20 cellular contexts compared by ENCODE assay signal in the genomic region with DNA sequence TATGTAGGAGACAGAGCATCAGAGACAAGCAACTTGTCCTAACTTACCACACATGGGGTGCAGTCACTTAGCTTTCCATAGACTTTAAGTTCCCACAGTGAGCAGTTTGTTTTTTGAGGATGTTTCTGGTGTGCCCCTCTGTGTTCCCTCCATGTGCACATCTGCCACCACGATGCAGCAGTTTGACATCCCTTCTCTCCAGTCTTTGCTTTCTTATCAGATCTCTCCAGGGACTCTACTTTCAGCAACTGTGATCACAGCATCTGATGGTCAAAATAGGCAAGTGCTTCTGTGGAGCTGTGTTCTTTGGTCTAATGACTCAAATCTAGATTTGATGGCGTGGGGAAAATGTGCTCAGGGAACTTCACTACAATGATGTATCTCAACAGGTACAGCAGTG.
DNase-seq lines count a peak whose midpoint lies in the region; ATAC-seq, FAIRE-seq and TF ChIP-seq lines count a peak whose summit lies in the region.
"Had no signal": no experiment of that assay in that cellular context is flagged by ENCODE, and none has a peak within 500 bp of the region (broad histone marks: within the 10 kb centered on the region; RNA-seq: fewer than 3 reads in every experiment).

No MANE protein-coding gene starts in this region.

- SMC1A ChIA-PET in GM12878 (lab: Charles Lee; ENCODE audit: uncharacterized antibody, unreplicated experiment), result interaction anchor here (1.0 to 1.2 kb wide), 3 partner anchors 13 to 81 kb away, joined by 3 read pairs; no protein-coding TSS in a partner anchor

- no peak overlapping the region for H3K9ac ChIP-seq in GM12878 (ENCODE audit: control insufficient read depth, insufficient read depth, low read length)
- H3K9ac ChIP-seq: KMS-11 had no signal

- RAD21 ChIA-PET in GM12878 (lab: Charles Lee; ENCODE audit: unreplicated experiment), result interaction anchor here (0.6 kb wide), 1 partner anchor 180 kb away, joined by 3 read pairs; no protein-coding TSS in a partner anchor

- H3K27ac ChIP-seq in GM12878 (ENCODE audit: control insufficient read depth, insufficient read depth) (no peak overlapping the region), neutrophil (peak overlapping the region; percentile 65)
- H3K27ac ChIP-seq: 22Rv1, KMS-11 had no signal

- H3K4me1 ChIP-seq in GM12878 (ENCODE audit: control insufficient read depth, insufficient read depth, low read length) (no peaks in the 10 kb centered on the region), neutrophil (ENCODE audit: control insufficient read depth in 1 of 2, insufficient read depth in 1 of 2, low read depth in 1 of 2, low read length in 1 of 2) (peaks cover 31 to 42% of the 10 kb centered on the region in 2 experiments)

- no peak for TF ChIP-seq RAD21 in GM12878 (IDR thresholded peaks at IDR 0.05; ENCODE audit: insufficient read depth, low read depth, low read length)

- POLR2A ChIA-PET in GM12878 (lab: Charles Lee), result interaction anchor here (1.1 kb wide), 1 partner anchor 81 kb away, joined by 3 read pairs; no protein-coding TSS in a partner anchor

- no peak overlapping the region for H3K4me2 ChIP-seq in GM12878 (ENCODE audit: control insufficient read depth, insufficient read depth)
- H3K4me2 ChIP-seq: KMS-11 had no signal

- no peaks in the 10 kb centered on the region for H3K79me2 ChIP-seq in GM12878 (ENCODE audit: control insufficient read depth, insufficient read depth, low read length)

- H3K27me3 ChIP-seq in GM12878 (replicated peaks in 1 of 2; ENCODE audit: control insufficient read depth in 2 of 2, insufficient read depth in 2 of 2, low read length in 1 of 2) (no peaks in the 10 kb centered on the region), neutrophil (no peaks in the 10 kb centered on the region)

- H4K20me1 ChIP-seq in GM12878 (ENCODE audit: control insufficient read depth, insufficient read depth), result no peaks in the 10 kb centered on the region

- no peak for DNase-seq in activated naive CD8-positive, alpha-beta T cell treated with anti-CD3 and anti-CD28 coated beads, Interleukin-2, amount 50 U/mL, for 24 hours
- DNase-seq in activated naive CD8-positive, alpha-beta T cell treated with anti-CD3 and anti-CD28 coated beads for 36 hours, result no peak
- DNase-seq in GM12878 (ENCODE audit: low read depth, low spot score) (no peak), NCI-H1048 (lab: John Stamatoyannopoulos, UW) (no peak), Right ventricle myocardium superior (no peak)
- DNase-seq: C1 segment of cervical spinal cord; CD4-positive, CD25-positive, alpha-beta regulatory T cell; CD8-positive, alpha-beta memory T cell; COR-L47; DMS 273 treated with DMSO at 0.1 percent for 48 hours; DMS53; GOT3; H7; HFFc6 had no signal

- H3K9me3 ChIP-seq in GM12878 (replicated peaks; ENCODE audit: control insufficient read depth, insufficient read depth, low read length) (no peaks in the 10 kb centered on the region), neutrophil (no peaks in the 10 kb centered on the region)

- FAIRE-seq in GM12878 (lab: Jason Lieb, UNC), result no peak
- FAIRE-seq: G401.6 had no signal

- H3K4me3 Mint-ChIP-seq in activated naive CD8-positive, alpha-beta T cell treated with anti-CD3 and anti-CD28 coated beads, Interleukin-2, amount 50 U/mL, for 24 hours, result no peak overlapping the region
- no peak overlapping the region for H3K4me3 Mint-ChIP-seq in activated naive CD8-positive, alpha-beta T cell treated with anti-CD3 and anti-CD28 coated beads for 36 hours
- H3K4me3 Mint-ChIP-seq: CD4-positive, CD25-positive, alpha-beta regulatory T cell; CD8-positive, alpha-beta memory T cell; HFFc6 had no signal

- H3K4me1 Mint-ChIP-seq in activated naive CD8-positive, alpha-beta T cell treated with anti-CD3 and anti-CD28 coated beads, Interleukin-2, amount 50 U/mL, for 24 hours, result peaks cover 17% of the 10 kb centered on the region
- H3K4me1 Mint-ChIP-seq in activated naive CD8-positive, alpha-beta T cell treated with anti-CD3 and anti-CD28 coated beads for 36 hours, result peaks cover 9% of the 10 kb centered on the region

- ATAC-seq in activated naive CD8-positive, alpha-beta T cell treated with anti-CD3 and anti-CD28 coated beads, Interleukin-2, amount 50 U/mL, for 24 hours, result peak; percentile 22
- peak; percentile 42 for ATAC-seq in GM12878
- ATAC-seq in Right ventricle myocardium superior (ENCODE audit: poor library complexity), result no peak
- no peak for ATAC-seq in GM21367 (IDR thresholded peaks at IDR 0.05; ENCODE audit: unreplicated experiment)
- ATAC-seq: HCT116 had no signal

- no peak overlapping the region for H3K4me3 ChIP-seq in GM12878
- H3K4me3 ChIP-seq in neutrophil (ENCODE audit: low read depth in 1 of 2, low read length in 1 of 2), result no peak overlapping the region

- H2AFZ ChIP-seq in GM12878 (ENCODE audit: control insufficient read depth, low read depth, low read length), result no peak overlapping the region

- WGBS in GM12878 (ENCODE audit: insufficient coverage, insufficient replicate concordance, low lambda C conversion rate, missing lambda C conversion rate), result 3% methylated on average over 2 of the region's 2 CpGs

- no peaks in the 10 kb centered on the region for H3K36me3 Mint-ChIP-seq in activated naive CD8-positive, alpha-beta T cell treated with anti-CD3 and anti-CD28 coated beads, Interleukin-2, amount 50 U/mL, for 24 hours (ENCODE audit: low read depth)
- no peaks in the 10 kb centered on the region for H3K36me3 Mint-ChIP-seq in activated naive CD8-positive, alpha-beta T cell treated with anti-CD3 and anti-CD28 coated beads for 36 hours
- H3K36me3 Mint-ChIP-seq: CD4-positive, CD25-positive, alpha-beta regulatory T cell had no signal

- H3K9me3 Mint-ChIP-seq in activated naive CD8-positive, alpha-beta T cell treated with anti-CD3 and anti-CD28 coated beads, Interleukin-2, amount 50 U/mL, for 24 hours, result no peaks in the 10 kb centered on the region
- H3K9me3 Mint-ChIP-seq in activated naive CD8-positive, alpha-beta T cell treated with anti-CD3 and anti-CD28 coated beads for 36 hours, result no peaks in the 10 kb centered on the region
- H3K9me3 Mint-ChIP-seq: CD4-positive, CD25-positive, alpha-beta regulatory T cell; CD8-positive, alpha-beta memory T cell; HFFc6 had no signal

- no peaks in the 10 kb centered on the region for H3K36me3 ChIP-seq in GM12878 (ENCODE audit: control insufficient read depth in 2 of 2, insufficient read depth in 2 of 2, low read length in 1 of 2)
- H3K36me3 ChIP-seq in neutrophil, result no peaks in the 10 kb centered on the region

- CTCF ChIA-PET in GM12878 (lab: Yijun Ruan, JAX), result no interaction called here

- in situ Hi-C loops in GM12878 (cut with MboI), result no loop called here

- H3K27ac Mint-ChIP-seq in activated naive CD8-positive, alpha-beta T cell treated with anti-CD3 and anti-CD28 coated beads, Interleukin-2, amount 50 U/mL, for 24 hours, result no peak overlapping the region
- H3K27ac Mint-ChIP-seq in activated naive CD8-positive, alpha-beta T cell treated with anti-CD3 and anti-CD28 coated beads for 36 hours, result no peak overlapping the region
- H3K27ac Mint-ChIP-seq: CD4-positive, CD25-positive, alpha-beta regulatory T cell; HFFc6 had no signal

- no peak for TF ChIP-seq POLR2A in GM12878 (IDR thresholded peaks at IDR 0.05; ENCODE audit: low read depth, low read length)

- TF ChIP-seq CTCF in GM12878 (IDR thresholded peaks at IDR 0.05 in 2 of 3, conservative IDR thresholded peaks at IDR 0.05 in 1 of 3; ENCODE audit: control insufficient read depth in 2 of 3, extremely low read depth in 1 of 3, insufficient read depth in 1 of 3, low read depth in 3 of 3, low read length in 3 of 3), result no peak
- no peak for TF ChIP-seq CTCF in neutrophil (IDR thresholded peaks at IDR 0.05)

- TF ChIP-seq EP300 in GM12878 (IDR thresholded peaks at IDR 0.05; ENCODE audit: borderline replicate concordance in 1 of 2, control insufficient read depth in 1 of 2, low read depth in 2 of 2, low read length in 2 of 2), result no peak

- peaks cover 11% of the 10 kb centered on the region for H3K27me3 Mint-ChIP-seq in activated naive CD8-positive, alpha-beta T cell treated with anti-CD3 and anti-CD28 coated beads, Interleukin-2, amount 50 U/mL, for 24 hours
- peaks cover 18% of the 10 kb centered on the region for H3K27me3 Mint-ChIP-seq in activated naive CD8-positive, alpha-beta T cell treated with anti-CD3 and anti-CD28 coated beads for 36 hours
- H3K27me3 Mint-ChIP-seq: CD4-positive, CD25-positive, alpha-beta regulatory T cell; CD8-positive, alpha-beta memory T cell had no signal

- BruUV-seq in GM12878 (replicated peaks; lab: Mats Ljungman, UMichigan), result no TSS peak

- intact Hi-C loops in GM12878 (cut with micrococcal nuclease; ENCODE audit: unreplicated experiment), result no loop called here
- intact Hi-C loops in Right ventricle myocardium superior (cut with DNase I), result no loop called here

TF ChIP-seq in GM12878, 131 proteins besides CTCF, POLR2A, EP300 and RAD21:
- TF ChIP-seq ESRRA (IDR thresholded peaks at IDR 0.05; ENCODE audit: low read length), result no peak
- TF ChIP-seq JUNB (IDR thresholded peaks at IDR 0.05), result peak; percentile 29; the same call in 1 of the 2 replicates

Comparison
In these comparisons a context has a peak if more than half of its experiments do, and no peak if none do; other contexts are left out.
1. ATAC-seq: peak in activated naive CD8-positive, alpha-beta T cell treated with anti-CD3 and anti-CD28 coated beads, Interleukin-2, amount 50 U/mL, for 24 hours (single experiment) and GM12878 (single experiment); none in Right ventricle myocardium superior (single experiment) and GM21367 (single experiment).